8 cellular contexts compared by ENCODE assay signal in genomic region chr17:76737676-76738467, GRCh38. TPM values are rescaled to one million over a fixed set of nuclear protein-coding genes. Genes with fewer than 3 reads are reported as not detected.
DNase-seq lines count a peak whose midpoint lies in the region; TF ChIP-seq lines count a peak whose summit lies in the region.

TSS of gene MFSD11 (plus strand) at chr17:76738119. CDS start at chr17:76738353, 234 bp downstream.

- H3K4me1 Mint-ChIP-seq in endodermal cell, result peaks cover 28% of the 10 kb centered on the region

- no peaks in the 10 kb centered on the region for H3K9me3 Mint-ChIP-seq in endodermal cell

- peaks cover 37% of the 10 kb centered on the region for H3K79me2 ChIP-seq in mesendoderm (ENCODE audit: control insufficient read depth, insufficient read depth, low read length)

- peaks cover 48% of the 10 kb centered on the region for H3K36me3 Mint-ChIP-seq in endodermal cell (ENCODE audit: low read depth)

- peak within 1 kb of the TSS; percentile 97 for H3K18ac ChIP-seq in mesendoderm (ENCODE audit: low read length)

- H3K4me3 ChIP-seq in endodermal cell (ENCODE audit: low read length) (peak within 1 kb of the TSS; percentile 100), mesendoderm (ENCODE audit: low read length) (peak within 1 kb of the TSS; percentile 84)

- H2BK5ac ChIP-seq in mesendoderm (ENCODE audit: low read length), result peak within 1 kb of the TSS; percentile 97

- DNase-seq in COLO668 (lab: John Stamatoyannopoulos, UW; ENCODE audit: unreplicated experiment) (peak; percentile 90), GM20000 (ENCODE audit: low spot score) (peak; percentile 95), HS-5 (ENCODE audit: low read depth) (peak; percentile 76), NOMO-1 treated with dmso at 0.1 percent for 144 hours (lab: John Stamatoyannopoulos, UW; ENCODE audit: unreplicated experiment) (peak; percentile 95), endodermal cell (peak; percentile 99), mesendoderm (peak; percentile 98)
- peak; percentile 82 for DNase-seq in activated CD8-positive, alpha-beta memory T cell treated with anti-CD3 and anti-CD28 coated beads, Interleukin-2, amount 50 U/mL, for 24 hours (ENCODE audit: extremely low read depth)
- peak; percentile 90 for DNase-seq in stimulated activated CD8-positive, alpha-beta memory T cell treated with anti-CD3 and anti-CD28 coated beads, Interleukin-12 subunit alpha, Interleukin-12 subunit beta, amount 100 ng/mL, for 4 hours (ENCODE audit: low read depth)

- H3K9me3 ChIP-seq in endodermal cell (ENCODE audit: control insufficient read depth, low read length), result no peaks in the 10 kb centered on the region

- H3K9ac ChIP-seq in endodermal cell (ENCODE audit: extremely low read depth, low read length, poor library complexity, severe bottlenecking) (peak within 1 kb of the TSS; percentile 96), mesendoderm (ENCODE audit: low read length) (peak within 1 kb of the TSS; percentile 100)

- H3K56ac ChIP-seq in mesendoderm (ENCODE audit: low read length), result peak within 1 kb of the TSS; percentile 100

- WGBS in endodermal cell (ENCODE audit: insufficient coverage in 1 of 2, insufficient read length in 1 of 2), 2 experiments, result 0% methylated on average over 27 to 57 of the region's 57 CpGs
- no CpG with 5 or more reads among the region's 57 CpGs for WGBS in mesendoderm (ENCODE audit: extremely low coverage, insufficient coverage, low lambda C conversion rate)

- H2BK120ac ChIP-seq in mesendoderm (ENCODE audit: low read depth, low read length), result peak within 1 kb of the TSS; percentile 83

- H3K36me3 ChIP-seq in endodermal cell (ENCODE audit: control insufficient read depth, insufficient read depth, low read length) (peaks cover 52% of the 10 kb centered on the region), mesendoderm (ENCODE audit: control insufficient read depth, insufficient read depth, low read length) (peaks cover 16% of the 10 kb centered on the region)

- H3K27ac Mint-ChIP-seq in endodermal cell, result peak within 1 kb of the TSS; percentile 100

- H3K27me3 ChIP-seq in endodermal cell (ENCODE audit: control insufficient read depth, insufficient read depth, low read length, poor library complexity, severe bottlenecking) (no peaks in the 10 kb centered on the region), mesendoderm (ENCODE audit: insufficient read depth, low read length, poor library complexity) (no peaks in the 10 kb centered on the region)

- peak within 1 kb of the TSS; percentile 100 for H3K4me3 Mint-ChIP-seq in endodermal cell

- peak within 1 kb of the TSS; percentile 93 for H2AK5ac ChIP-seq in mesendoderm (ENCODE audit: low read length)

- peaks cover 2% of the 10 kb centered on the region for H3K79me1 ChIP-seq in mesendoderm (ENCODE audit: low read length)

- H4K5ac ChIP-seq in mesendoderm (ENCODE audit: low read length), result no peak within 1 kb of the TSS

- H3K4me2 ChIP-seq in mesendoderm (ENCODE audit: low read length), result peak within 1 kb of the TSS; percentile 85

- H4K8ac ChIP-seq in mesendoderm (ENCODE audit: low read depth, low read length), result no peak within 1 kb of the TSS

- peak within 1 kb of the TSS; percentile 99 for H3K27ac ChIP-seq in endodermal cell (ENCODE audit: low read depth, low read length)
- peak within 1 kb of the TSS; percentile 100 for H3K27ac ChIP-seq in mesendoderm (ENCODE audit: low read depth, low read length)

- H2BK15ac ChIP-seq in mesendoderm (replicated peaks; ENCODE audit: low read depth), result no peak within 1 kb of the TSS

- peak within 1 kb of the TSS; percentile 74 for H3K4ac ChIP-seq in mesendoderm (ENCODE audit: low read depth, low read length)

- peaks cover 9% of the 10 kb centered on the region for H3K4me1 ChIP-seq in endodermal cell (ENCODE audit: control insufficient read depth, insufficient read depth, low read length)
- H3K4me1 ChIP-seq in mesendoderm (ENCODE audit: control insufficient read depth, low read depth, low read length), result peaks cover 4% of the 10 kb centered on the region

- TF ChIP-seq CTCF in GM20000 (IDR thresholded peaks at IDR 0.05; ENCODE audit: extremely low read depth, missing control alignments) (no peak), endodermal cell (conservative IDR thresholded peaks at IDR 0.05) (no peak)

- H3K23ac ChIP-seq in mesendoderm (ENCODE audit: low read length), result peak within 1 kb of the TSS; percentile 100

- no peaks in the 10 kb centered on the region for H3K27me3 Mint-ChIP-seq in endodermal cell (ENCODE audit: insufficient read depth)

RNA-seq across cellular contexts. Expression of gene MFSD11, which starts in this region (rescaled TPM):
- 10 to 100 TPM; 29.3 to 33.3 TPM for total RNA-seq in endodermal cell
- polyA plus RNA-seq in endodermal cell (2013, experiment 1 of 2), result 22.3 TPM
- 18.9 TPM for polyA plus RNA-seq in endodermal cell (2013, experiment 2 of 2)
- 13.5 TPM for polyA plus RNA-seq in mesendoderm (2013, experiment 1 of 2)
- 14.5 TPM for polyA plus RNA-seq in mesendoderm (2013, experiment 2 of 2)

Comparison
In these comparisons a context has a peak if more than half of its experiments do, and no peak if none do; other contexts are left out.
1. Peak in every context shown above with its lines: DNase-seq, H3K4me3 ChIP-seq and H3K27ac ChIP-seq.